15 cellular contexts compared by ENCODE assay signal in the genomic region with DNA sequence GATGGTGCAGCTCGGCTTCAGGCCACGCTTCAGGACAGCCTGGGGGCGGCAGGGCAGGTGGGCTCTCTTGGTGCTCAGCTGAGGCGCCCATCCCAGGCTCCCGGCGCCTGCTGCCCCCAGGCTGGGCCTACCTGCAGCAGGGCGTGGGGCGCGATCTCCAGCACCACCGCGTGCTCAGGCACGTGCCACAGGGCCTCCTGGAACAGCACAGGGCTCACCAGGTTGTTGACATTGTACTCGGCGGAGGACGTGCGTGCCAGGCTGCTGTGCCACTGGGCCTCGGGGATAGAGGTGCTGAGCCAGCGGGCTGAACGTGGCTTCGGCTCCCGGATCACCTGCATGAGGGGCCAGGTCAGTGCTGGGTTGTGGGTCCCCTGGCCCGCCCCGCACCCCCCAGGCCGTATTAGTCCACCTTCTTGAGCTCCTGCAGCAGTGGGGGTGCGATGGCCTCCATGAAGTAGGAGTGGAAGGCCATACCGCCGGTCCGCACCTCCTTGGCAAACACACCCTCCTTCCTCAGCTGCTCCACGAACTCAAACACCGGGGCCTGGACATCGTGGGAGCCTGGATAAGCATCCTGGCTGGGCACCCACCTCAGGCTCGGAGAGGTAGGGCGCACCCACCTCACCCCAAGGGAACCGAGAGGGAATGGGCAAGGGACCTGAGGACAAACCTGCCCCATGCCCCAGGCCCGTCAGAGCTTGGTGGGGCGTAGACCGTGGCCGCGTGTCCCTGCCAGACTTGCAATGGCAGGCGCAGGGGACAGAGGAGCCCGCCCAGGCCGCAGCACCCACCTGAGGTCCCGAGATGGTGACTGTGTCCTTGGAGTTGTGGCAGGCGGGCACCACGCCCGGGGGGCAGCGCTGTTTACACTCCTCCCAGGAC. TPM values are rescaled to one million over a fixed set of nuclear protein-coding genes. Genes with fewer than 3 reads are reported as not detected.
A peak's percentile ranks its signal among the peaks of the same experiment; 100 is the strongest.
DNase-seq lines count a peak whose midpoint lies in the region; ATAC-seq, FAIRE-seq and TF ChIP-seq lines count a peak whose summit lies in the region.
"Had no signal": no experiment of that assay in that cellular context is flagged by ENCODE, and none has a peak within 500 bp of the region (broad histone marks: within the 10 kb centered on the region; RNA-seq: fewer than 3 reads in every experiment).

No MANE protein-coding gene starts in this region.

- no peaks in the 10 kb centered on the region for H3K4me1 Mint-ChIP-seq in Caco-2 (ENCODE audit: low read depth, unreplicated experiment)
- H3K4me1 Mint-ChIP-seq: CD4-positive, alpha-beta memory T cell had no signal

- POLR2A ChIA-PET in Caco-2 (lab: Charles Lee) (interaction anchor here (1.1 kb wide), 1 partner anchor 59 kb away, joined by 4 read pairs; no protein-coding TSS in a partner anchor), HepG2 (lab: Yijun Ruan, JAX) (interaction anchor here (1.8 kb wide), 1 partner anchor 9 kb away, joined by 4 read pairs; a partner anchor contains a TSS)

- DNase-seq in Caco-2: no peak
- no peak for DNase-seq in HepG2 (ENCODE audit: low spot score)
- DNase-seq in DMS79 (lab: John Stamatoyannopoulos, UW): no peak
- no peak for DNase-seq in effector memory CD4-positive, alpha-beta T cell
- DNase-seq: ACHN; CD4-positive, alpha-beta memory T cell; EL; H7; Kasumi-1; NCI-H1436 treated with DMSO at 0.1 percent for 48 hours; NCI-H2081; NCI-H510A treated with DMSO at 0.1 percent for 48 hours had no signal

- H3K79me2 ChIP-seq in HepG2 (ENCODE audit: insufficient read depth, low read length): peaks cover 36% of the 10 kb centered on the region

- WGBS in HepG2 (ENCODE audit: low lambda C conversion rate): 98% methylated on average over 19 of the region's 47 CpGs

- H3K36me3 ChIP-seq in Caco-2 (ENCODE audit: control insufficient read depth, insufficient read depth, low read length) (peaks cover 19% of the 10 kb centered on the region), HepG2 (replicated peaks in 1 of 2; ENCODE audit: control insufficient read depth in 1 of 2, insufficient read depth in 2 of 2, low read length in 2 of 2) (peaks cover 87 to 98% of the 10 kb centered on the region in 2 experiments)
- H3K36me3 ChIP-seq in effector memory CD4-positive, alpha-beta T cell (ENCODE audit: control insufficient read depth, insufficient read depth, low read length): peaks cover 95% of the 10 kb centered on the region

- no peak for FAIRE-seq in HepG2 (lab: Jason Lieb, UNC)

- no peak; a peak in 1 of 4 replicates for TF ChIP-seq POLR2A in HepG2 (IDR thresholded peaks at IDR 0.05; ENCODE audit: insufficient read depth in 1 of 2, low read depth in 2 of 2, low read length in 2 of 2)

- ATAC-seq in HepG2: no peak
- no peak for ATAC-seq in SK-N-SH treated with all-trans-retinoic acid at 6 μM for 48 hours

- no peak overlapping the region for H3K4me2 ChIP-seq in HepG2 (ENCODE audit: low read depth, low read length)

- TSS peak; percentile 7 for BruUV-seq in Caco-2 (replicated peaks; lab: Mats Ljungman, UMichigan)
- TSS peak; percentile 20 for BruUV-seq in HepG2 (replicated peaks; lab: Mats Ljungman, UMichigan)

- intact Hi-C loops in Caco-2 (cut with micrococcal nuclease; ENCODE audit: unreplicated experiment) (no loop called here), HepG2 (cut with micrococcal nuclease; ENCODE audit: unreplicated experiment) (no loop called here)

- no peaks in the 10 kb centered on the region for H3K9me3 Mint-ChIP-seq in Caco-2 (ENCODE audit: unreplicated experiment)
- H3K9me3 Mint-ChIP-seq: CD4-positive, alpha-beta memory T cell had no signal

- peaks cover 77% of the 10 kb centered on the region for H3K36me3 Mint-ChIP-seq in Caco-2 (ENCODE audit: insufficient read depth, unreplicated experiment)

- in situ Hi-C loops in HepG2 (cut with HindIII; ENCODE audit: extremely low pct_ligation_motif_present, low pct_unique_long_range_greater_than_20kb): no loop called here

- H2AFZ ChIP-seq in HepG2 (ENCODE audit: low read length): no peak overlapping the region

- H3K27ac ChIP-seq in C4-2B (peak overlapping the region; percentile 1; the same call in 1 of the 2 replicates), VCaP (peak overlapping the region; percentile 99), HepG2 (ENCODE audit: extremely low read length, insufficient read depth, low read length) (no peak overlapping the region)
- H3K27ac ChIP-seq in effector memory CD4-positive, alpha-beta T cell (ENCODE audit: insufficient read depth, low read length, poor library complexity, severe bottlenecking): no peak overlapping the region

- no peak for TF ChIP-seq EP300 in HepG2 (IDR thresholded peaks at IDR 0.05; ENCODE audit: low read depth in 2 of 2, low read length in 2 of 2)
- no peak for TF ChIP-seq EP300 in HepG2 (CRISPR knock-in tag; IDR thresholded peaks at IDR 0.05; ENCODE audit: borderline replicate concordance)

- H3K9ac ChIP-seq in HepG2 (ENCODE audit: insufficient read depth, low read depth, low read length): no peak overlapping the region

- no peaks in the 10 kb centered on the region for H3K9me3 ChIP-seq in Caco-2
- no peaks in the 10 kb centered on the region for H3K9me3 ChIP-seq in HepG2 (ENCODE audit: low read length)
- H3K9me3 ChIP-seq in effector memory CD4-positive, alpha-beta T cell (ENCODE audit: control insufficient read depth, low read length): no peaks in the 10 kb centered on the region

- CTCF ChIA-PET in Caco-2 (lab: Charles Lee): no interaction called here
- CTCF ChIA-PET in HepG2 (lab: Yijun Ruan, JAX; ENCODE audit: low intra/inter-chr PET ratio, low total read pairs): no interaction called here

- peaks cover 75% of the 10 kb centered on the region for H4K20me1 ChIP-seq in HepG2 (ENCODE audit: insufficient read depth, low read length)

- H3K4me1 ChIP-seq in Caco-2 (no peaks in the 10 kb centered on the region), HepG2 (ENCODE audit: insufficient read depth, low read length) (peaks cover 13% of the 10 kb centered on the region)
- H3K4me1 ChIP-seq in effector memory CD4-positive, alpha-beta T cell (ENCODE audit: control insufficient read depth, insufficient read depth, low read length, poor library complexity, severe bottlenecking): no peaks in the 10 kb centered on the region

- H3K27me3 Mint-ChIP-seq in Caco-2 (ENCODE audit: insufficient read depth, unreplicated experiment): no peaks in the 10 kb centered on the region
- H3K27me3 Mint-ChIP-seq: CD4-positive, alpha-beta memory T cell had no signal

- no peak overlapping the region for H3K4me3 Mint-ChIP-seq in Caco-2 (ENCODE audit: unreplicated experiment)
- H3K4me3 Mint-ChIP-seq: CD4-positive, alpha-beta memory T cell had no signal

- H3K27me3 ChIP-seq in Caco-2 (replicated peaks; ENCODE audit: control insufficient read depth, insufficient read depth, low read length) (no peaks in the 10 kb centered on the region), HepG2 (ENCODE audit: control insufficient read depth in 1 of 2, insufficient read depth in 2 of 2, low read length in 2 of 2) (no peaks in the 10 kb centered on the region)
- no peaks in the 10 kb centered on the region for H3K27me3 ChIP-seq in effector memory CD4-positive, alpha-beta T cell (replicated peaks; ENCODE audit: control insufficient read depth, insufficient read depth, low read length, poor library complexity, severe bottlenecking)

- H3K4me3 ChIP-seq in Caco-2 (ENCODE audit: low read depth, low read length) (no peak overlapping the region), HepG2 (replicated peaks in 1 of 3; ENCODE audit: insufficient read depth in 1 of 3, low read depth in 2 of 3, low read length in 3 of 3) (no peak overlapping the region)
- H3K4me3 ChIP-seq in effector memory CD4-positive, alpha-beta T cell (ENCODE audit: insufficient read depth, low read depth, low read length, poor library complexity, severe bottlenecking): no peak overlapping the region

- no peak overlapping the region for H3K27ac Mint-ChIP-seq in Caco-2 (ENCODE audit: unreplicated experiment)

- TF ChIP-seq CTCF in C4-2B (conservative IDR thresholded peaks at IDR 0.05) (no peak), Caco-2 (IDR thresholded peaks at IDR 0.05; ENCODE audit: insufficient read depth in 1 of 2, low read depth in 1 of 2, low read length in 1 of 2, severe bottlenecking in 1 of 2, unreplicated experiment in 1 of 2) (no peak), VCaP (conservative IDR thresholded peaks at IDR 0.05) (no peak), HepG2 (CRISPR knock-in tag; IDR thresholded peaks at IDR 0.05) (no peak)

- no peak for TF ChIP-seq RAD21 in HepG2 (CRISPR knock-in tag; IDR thresholded peaks at IDR 0.05)

RNA-seq across cellular contexts. Expression of a gene that starts 9.0 kb away (rescaled TPM):
- total RNA-seq in Caco-2 (2022) (330 and 359 TPM in 2 replicates), HepG2 (2016; rRNA removed; fragmentation: Illumina TruSeq; extraction: Trizol) (101 and 192 TPM in 2 replicates)
- total RNA-seq in HepG2 (2016; cell fraction: cytosol; rRNA removed; fragmentation: Illumina TruSeq; extraction: Trizol; ENCODE audit: low read depth): 28.4 and 29.9 TPM in 2 replicates
- total RNA-seq in HepG2 (2016; cell fraction: insoluble cytoplasmic fraction; rRNA removed; fragmentation: Illumina TruSeq; extraction: Trizol): 118 and 157 TPM in 2 replicates
- 63.2 and 68.3 TPM in 2 replicates for total RNA-seq in HepG2 (2016; cell fraction: membrane; rRNA removed; fragmentation: Illumina TruSeq; extraction: Trizol)
- total RNA-seq in HepG2 (2016; cell fraction: nucleus; rRNA removed; fragmentation: Illumina TruSeq; extraction: Trizol): 147 and 173 TPM in 2 replicates
- 51.7 and 92.4 TPM in 2 replicates for polyA plus RNA-seq in HepG2 (2011; rRNA removed)
- 62.2 and 67.6 TPM in 2 replicates for polyA plus RNA-seq in HepG2 (2011; cell fraction: cytosol; rRNA removed)
- polyA plus RNA-seq in HepG2 (2011; cell fraction: nucleus; rRNA removed): 516 and 545 TPM in 2 replicates
- 163 and 245 TPM in 2 replicates for polyA plus RNA-seq in HepG2 (2012)
- polyA plus RNA-seq in HepG2 (2016; cell fraction: cytosol; fragmentation: Illumina TruSeq; extraction: Trizol; ENCODE audit: low read depth): 24.8 and 25.4 TPM in 2 replicates
- polyA plus RNA-seq in HepG2 (2016; cell fraction: insoluble cytoplasmic fraction; fragmentation: Illumina TruSeq; extraction: Trizol; ENCODE audit: low read depth): 209 and 303 TPM in 2 replicates
- polyA plus RNA-seq in HepG2 (2016; cell fraction: membrane; fragmentation: Illumina TruSeq; extraction: Trizol; ENCODE audit: low read depth): 52.3 and 61.0 TPM in 2 replicates
- 501 and 529 TPM in 2 replicates for polyA plus RNA-seq in HepG2 (2016; cell fraction: nucleus; fragmentation: Illumina TruSeq; extraction: Trizol; ENCODE audit: insufficient read depth, low read depth)
- 35.6 and 241 TPM in 2 replicates for polyA minus RNA-seq in HepG2 (2011; rRNA and poly(A)+ RNA removed; ENCODE audit: low replicate concordance)
- polyA minus RNA-seq in HepG2 (2011; cell fraction: cytosol; rRNA and poly(A)+ RNA removed): 226 and 344 TPM in 2 replicates
- 97.7 and 151 TPM in 2 replicates for polyA minus RNA-seq in HepG2 (2011; cell fraction: nucleus; rRNA and poly(A)+ RNA removed)

RNA-seq across cellular contexts. Expression of a gene that starts 23.5 kb away (rescaled TPM):
- 129 TPM in 2 replicates for total RNA-seq in Caco-2 (2022)
- total RNA-seq in HepG2 (2016; rRNA removed; fragmentation: Illumina TruSeq; extraction: Trizol): 67.9 and 109 TPM in 2 replicates
- 206 and 220 TPM in 2 replicates for total RNA-seq in HepG2 (2016; cell fraction: cytosol; rRNA removed; fragmentation: Illumina TruSeq; extraction: Trizol; ENCODE audit: low read depth)
- total RNA-seq in HepG2 (2016; cell fraction: insoluble cytoplasmic fraction; rRNA removed; fragmentation: Illumina TruSeq; extraction: Trizol): 58.4 and 113 TPM in 2 replicates
- 268 and 276 TPM in 2 replicates for total RNA-seq in HepG2 (2016; cell fraction: membrane; rRNA removed; fragmentation: Illumina TruSeq; extraction: Trizol)
- total RNA-seq in HepG2 (2016; cell fraction: nucleus; rRNA removed; fragmentation: Illumina TruSeq; extraction: Trizol): 69.9 and 102 TPM in 2 replicates
- polyA plus RNA-seq in HepG2 (2011; rRNA removed): 81.0 and 108 TPM in 2 replicates
- 64.5 and 97.7 TPM in 2 replicates for polyA plus RNA-seq in HepG2 (2011; cell fraction: cytosol; rRNA removed)
- polyA plus RNA-seq in HepG2 (2011; cell fraction: nucleus; rRNA removed): 583 and 668 TPM in 2 replicates
- polyA plus RNA-seq in HepG2 (2012): 82.7 and 123 TPM in 2 replicates
- polyA plus RNA-seq in HepG2 (2016; cell fraction: cytosol; fragmentation: Illumina TruSeq; extraction: Trizol; ENCODE audit: low read depth): 353 and 384 TPM in 2 replicates
- 138 and 172 TPM in 2 replicates for polyA plus RNA-seq in HepG2 (2016; cell fraction: insoluble cytoplasmic fraction; fragmentation: Illumina TruSeq; extraction: Trizol; ENCODE audit: low read depth)
- polyA plus RNA-seq in HepG2 (2016; cell fraction: membrane; fragmentation: Illumina TruSeq; extraction: Trizol; ENCODE audit: low read depth): 444 and 521 TPM in 2 replicates
- 330 and 339 TPM in 2 replicates for polyA plus RNA-seq in HepG2 (2016; cell fraction: nucleus; fragmentation: Illumina TruSeq; extraction: Trizol; ENCODE audit: insufficient read depth, low read depth)
- polyA minus RNA-seq in HepG2 (2011; rRNA and poly(A)+ RNA removed; ENCODE audit: low replicate concordance): 47.0 and 79.2 TPM in 2 replicates
- 31.7 and 34.4 TPM in 2 replicates for polyA minus RNA-seq in HepG2 (2011; cell fraction: cytosol; rRNA and poly(A)+ RNA removed)
- polyA minus RNA-seq in HepG2 (2011; cell fraction: nucleus; rRNA and poly(A)+ RNA removed): 85.7 and 87.9 TPM in 2 replicates

RNA-seq across cellular contexts. Expression of a gene that starts 37.4 kb away (rescaled TPM):
- total RNA-seq in Caco-2 (2022): 185 and 195 TPM in 2 replicates
- total RNA-seq in HepG2 (2016; rRNA removed; fragmentation: Illumina TruSeq; extraction: Trizol): 106 and 124 TPM in 2 replicates
- total RNA-seq in HepG2 (2016; cell fraction: cytosol; rRNA removed; fragmentation: Illumina TruSeq; extraction: Trizol; ENCODE audit: low read depth): 87.3 and 88.2 TPM in 2 replicates
- 99.7 and 134 TPM in 2 replicates for total RNA-seq in HepG2 (2016; cell fraction: insoluble cytoplasmic fraction; rRNA removed; fragmentation: Illumina TruSeq; extraction: Trizol)
- 96.5 and 111 TPM in 2 replicates for total RNA-seq in HepG2 (2016; cell fraction: membrane; rRNA removed; fragmentation: Illumina TruSeq; extraction: Trizol)
- 89.5 and 106 TPM in 2 replicates for total RNA-seq in HepG2 (2016; cell fraction: nucleus; rRNA removed; fragmentation: Illumina TruSeq; extraction: Trizol)
- polyA plus RNA-seq in HepG2 (2011; rRNA removed): 128 and 161 TPM in 2 replicates
- 107 and 157 TPM in 2 replicates for polyA plus RNA-seq in HepG2 (2011; cell fraction: cytosol; rRNA removed)
- polyA plus RNA-seq in HepG2 (2011; cell fraction: nucleus; rRNA removed): 389 and 467 TPM in 2 replicates
- polyA plus RNA-seq in HepG2 (2012): 102 and 120 TPM in 2 replicates
- 96.5 and 102 TPM in 2 replicates for polyA plus RNA-seq in HepG2 (2016; cell fraction: cytosol; fragmentation: Illumina TruSeq; extraction: Trizol; ENCODE audit: low read depth)
- 120 and 146 TPM in 2 replicates for polyA plus RNA-seq in HepG2 (2016; cell fraction: insoluble cytoplasmic fraction; fragmentation: Illumina TruSeq; extraction: Trizol; ENCODE audit: low read depth)
- polyA plus RNA-seq in HepG2 (2016; cell fraction: membrane; fragmentation: Illumina TruSeq; extraction: Trizol; ENCODE audit: low read depth): 103 and 104 TPM in 2 replicates
- 225 and 229 TPM in 2 replicates for polyA plus RNA-seq in HepG2 (2016; cell fraction: nucleus; fragmentation: Illumina TruSeq; extraction: Trizol; ENCODE audit: insufficient read depth, low read depth)
- polyA minus RNA-seq in HepG2 (2011; rRNA and poly(A)+ RNA removed; ENCODE audit: low replicate concordance): 182 and 265 TPM in 2 replicates
- polyA minus RNA-seq in HepG2 (2011; cell fraction: cytosol; rRNA and poly(A)+ RNA removed): 76.6 and 80.3 TPM in 2 replicates
- polyA minus RNA-seq in HepG2 (2011; cell fraction: nucleus; rRNA and poly(A)+ RNA removed): 60.2 and 61.0 TPM in 2 replicates

RNA-seq across cellular contexts. Expression of a gene that starts 37.5 kb away (rescaled TPM):
- total RNA-seq in Caco-2 (2022) (33.0 and 35.5 TPM in 2 replicates), HepG2 (2016; rRNA removed; fragmentation: Illumina TruSeq; extraction: Trizol) (27.8 and 64.0 TPM in 2 replicates)
- total RNA-seq in HepG2 (2016; cell fraction: cytosol; rRNA removed; fragmentation: Illumina TruSeq; extraction: Trizol; ENCODE audit: low read depth): 72.5 and 73.8 TPM in 2 replicates
- total RNA-seq in HepG2 (2016; cell fraction: insoluble cytoplasmic fraction; rRNA removed; fragmentation: Illumina TruSeq; extraction: Trizol): 23.6 and 61.0 TPM in 2 replicates
- 95.0 and 98.0 TPM in 2 replicates for total RNA-seq in HepG2 (2016; cell fraction: membrane; rRNA removed; fragmentation: Illumina TruSeq; extraction: Trizol)
- 53.3 and 60.7 TPM in 2 replicates for total RNA-seq in HepG2 (2016; cell fraction: nucleus; rRNA removed; fragmentation: Illumina TruSeq; extraction: Trizol)
- 61.4 and 90.6 TPM in 2 replicates for polyA plus RNA-seq in HepG2 (2011; rRNA removed)
- polyA plus RNA-seq in HepG2 (2011; cell fraction: cytosol; rRNA removed): 36.1 and 62.0 TPM in 2 replicates
- 548 and 733 TPM in 2 replicates for polyA plus RNA-seq in HepG2 (2011; cell fraction: nucleus; rRNA removed)
- polyA plus RNA-seq in HepG2 (2012): 60.9 and 71.7 TPM in 2 replicates
- polyA plus RNA-seq in HepG2 (2016; cell fraction: cytosol; fragmentation: Illumina TruSeq; extraction: Trizol; ENCODE audit: low read depth): 106 and 121 TPM in 2 replicates
- 35.7 and 47.7 TPM in 2 replicates for polyA plus RNA-seq in HepG2 (2016; cell fraction: insoluble cytoplasmic fraction; fragmentation: Illumina TruSeq; extraction: Trizol; ENCODE audit: low read depth)
- polyA plus RNA-seq in HepG2 (2016; cell fraction: membrane; fragmentation: Illumina TruSeq; extraction: Trizol; ENCODE audit: low read depth): 128 and 132 TPM in 2 replicates
- polyA plus RNA-seq in HepG2 (2016; cell fraction: nucleus; fragmentation: Illumina TruSeq; extraction: Trizol; ENCODE audit: insufficient read depth, low read depth): 227 and 229 TPM in 2 replicates
- polyA minus RNA-seq in HepG2 (2011; rRNA and poly(A)+ RNA removed; ENCODE audit: low replicate concordance): 12.3 and 58.2 TPM in 2 replicates
- polyA minus RNA-seq in HepG2 (2011; cell fraction: cytosol; rRNA and poly(A)+ RNA removed): 21.9 and 29.0 TPM in 2 replicates
- polyA minus RNA-seq in HepG2 (2011; cell fraction: nucleus; rRNA and poly(A)+ RNA removed): 29.7 and 35.9 TPM in 2 replicates

RNA-seq across cellular contexts. Expression of a gene that starts 51.6 kb away (rescaled TPM):
- total RNA-seq in Caco-2 (2022) (197 and 208 TPM in 2 replicates), HepG2 (2016; rRNA removed; fragmentation: Illumina TruSeq; extraction: Trizol) (286 and 311 TPM in 2 replicates)
- total RNA-seq in HepG2 (2016; cell fraction: cytosol; rRNA removed; fragmentation: Illumina TruSeq; extraction: Trizol; ENCODE audit: low read depth): 275 and 353 TPM in 2 replicates
- total RNA-seq in HepG2 (2016; cell fraction: insoluble cytoplasmic fraction; rRNA removed; fragmentation: Illumina TruSeq; extraction: Trizol): 302 and 321 TPM in 2 replicates
- total RNA-seq in HepG2 (2016; cell fraction: membrane; rRNA removed; fragmentation: Illumina TruSeq; extraction: Trizol): 228 and 297 TPM in 2 replicates
- total RNA-seq in HepG2 (2016; cell fraction: nucleus; rRNA removed; fragmentation: Illumina TruSeq; extraction: Trizol): 132 and 152 TPM in 2 replicates
- polyA plus RNA-seq in HepG2 (2011; rRNA removed): 287 and 290 TPM in 2 replicates
- 253 and 424 TPM in 2 replicates for polyA plus RNA-seq in HepG2 (2011; cell fraction: cytosol; rRNA removed)
- polyA plus RNA-seq in HepG2 (2011; cell fraction: nucleus; rRNA removed): 645 and 737 TPM in 2 replicates
- polyA plus RNA-seq in HepG2 (2012): 190 and 266 TPM in 2 replicates
- polyA plus RNA-seq in HepG2 (2016; cell fraction: cytosol; fragmentation: Illumina TruSeq; extraction: Trizol; ENCODE audit: low read depth): 398 and 426 TPM in 2 replicates
- polyA plus RNA-seq in HepG2 (2016; cell fraction: insoluble cytoplasmic fraction; fragmentation: Illumina TruSeq; extraction: Trizol; ENCODE audit: low read depth): 296 and 330 TPM in 2 replicates
- polyA plus RNA-seq in HepG2 (2016; cell fraction: membrane; fragmentation: Illumina TruSeq; extraction: Trizol; ENCODE audit: low read depth): 308 and 335 TPM in 2 replicates
- polyA plus RNA-seq in HepG2 (2016; cell fraction: nucleus; fragmentation: Illumina TruSeq; extraction: Trizol; ENCODE audit: insufficient read depth, low read depth): 280 and 299 TPM in 2 replicates
- 73.9 and 172 TPM in 2 replicates for polyA minus RNA-seq in HepG2 (2011; rRNA and poly(A)+ RNA removed; ENCODE audit: low replicate concordance)
- polyA minus RNA-seq in HepG2 (2011; cell fraction: cytosol; rRNA and poly(A)+ RNA removed): 52.1 and 74.6 TPM in 2 replicates
- 61.5 and 67.5 TPM in 2 replicates for polyA minus RNA-seq in HepG2 (2011; cell fraction: nucleus; rRNA and poly(A)+ RNA removed)

Comparison
In these comparisons a context has a peak if more than half of its experiments do, and no peak if none do; other contexts are left out.
1. H3K27ac ChIP-seq: peak in C4-2B (single experiment) and VCaP (single experiment); none in HepG2 (single experiment) and effector memory CD4-positive, alpha-beta T cell (single experiment).